1 cellular context compared by ENCODE assay signal in genomic region chr13:95457294-95457693, GRCh38.
TF ChIP-seq lines count a peak whose summit lies in the region.

No MANE protein-coding gene starts in this region.

TF ChIP-seq in WTC11, 78 proteins besides CTCF, POLR2A, EP300 and RAD21 (continued from another document):
- no peak for TF ChIP-seq CDX4 (CRISPR knock-in tag; IDR thresholded peaks at IDR 0.05; ENCODE audit: borderline replicate concordance)
